In genomic region chr2:70647873-70648481, GRCh38 we compare ENCODE assay signal across 8 cellular contexts.
A peak's percentile ranks its signal among the peaks of the same experiment; 100 is the strongest.
DNase-seq lines count a peak whose midpoint lies in the region; ATAC-seq and TF ChIP-seq lines count a peak whose summit lies in the region.

No MANE protein-coding gene starts in this region.

- peak; percentile 6 for DNase-seq in DMS79 (lab: John Stamatoyannopoulos, UW)
- peak; percentile 86 for DNase-seq in NCI-H2227 (lab: John Stamatoyannopoulos, UW; ENCODE audit: unreplicated experiment)
- DNase-seq in activated CD4-positive, alpha-beta T cell treated with anti-CD3 and anti-CD28 coated beads for 36 hours, result peak; percentile 87
- DNase-seq in colonic mucosa, result peak; percentile 66
- peak; percentile 70 for DNase-seq in lower lobe of right lung
- peak; percentile 57 for DNase-seq in stimulated activated CD8-positive, alpha-beta memory T cell treated with anti-CD3 and anti-CD28 coated beads, Interleukin-15, amount 100 ng/mL, for 1 hour (ENCODE audit: low read depth)

- no peaks in the 10 kb centered on the region for H3K9me3 ChIP-seq in colonic mucosa
- H3K9me3 ChIP-seq in lower lobe of right lung, result no peaks in the 10 kb centered on the region

- no peak overlapping the region for H3K27ac Mint-ChIP-seq in activated CD4-positive, alpha-beta T cell treated with anti-CD3 and anti-CD28 coated beads for 36 hours

- no peaks in the 10 kb centered on the region for H3K36me3 Mint-ChIP-seq in activated CD4-positive, alpha-beta T cell treated with anti-CD3 and anti-CD28 coated beads for 36 hours (ENCODE audit: low read depth)

- H3K27ac ChIP-seq in colonic mucosa (no peak overlapping the region), lower lobe of right lung (no peak overlapping the region)

- TF ChIP-seq CTCF in colonic mucosa (IDR thresholded peaks at IDR 0.05), result peak; percentile 95
- TF ChIP-seq CTCF in lower lobe of right lung (IDR thresholded peaks at IDR 0.05), result peak; percentile 93

- H3K27me3 ChIP-seq in colonic mucosa (no peaks in the 10 kb centered on the region), lower lobe of right lung (ENCODE audit: low read depth) (peaks cover 5% of the 10 kb centered on the region)

- peaks cover 4% of the 10 kb centered on the region for H3K4me1 Mint-ChIP-seq in activated CD4-positive, alpha-beta T cell treated with anti-CD3 and anti-CD28 coated beads for 36 hours

- H3K36me3 ChIP-seq in colonic mucosa, result no peaks in the 10 kb centered on the region
- no peaks in the 10 kb centered on the region for H3K36me3 ChIP-seq in lower lobe of right lung

- intact Hi-C loops in activated CD4-positive, alpha-beta T cell treated with anti-CD3 and anti-CD28 coated beads for 36 hours (cut with DNase I, micrococcal nuclease), result loop anchor here (1.0 to 5.0 kb wide), 4 partner anchors 96 to 344 kb away; partner anchors contain the start of gene TGFA (in 1 of the 2)
- intact Hi-C loops in colonic mucosa (cut with DNase I) (loop anchor here (5.0 kb wide), 2 partner anchors 306 to 346 kb away; partner anchors contain the start of gene FAM136A), lower lobe of right lung (cut with DNase I) (no loop called here)

- no peak overlapping the region for H3K4me3 Mint-ChIP-seq in activated CD4-positive, alpha-beta T cell treated with anti-CD3 and anti-CD28 coated beads for 36 hours

- H3K4me1 ChIP-seq in colonic mucosa (no peaks in the 10 kb centered on the region), lower lobe of right lung (no peaks in the 10 kb centered on the region)

- POLR2A ChIA-PET in activated CD4-positive, alpha-beta T cell treated with anti-CD3 and anti-CD28 coated beads for 36 hours (lab: Charles Lee), result no interaction called here

- peaks cover 3% of the 10 kb centered on the region for H3K9me3 Mint-ChIP-seq in activated CD4-positive, alpha-beta T cell treated with anti-CD3 and anti-CD28 coated beads for 36 hours (ENCODE audit: low read depth)

- H3K27me3 Mint-ChIP-seq in activated CD4-positive, alpha-beta T cell treated with anti-CD3 and anti-CD28 coated beads for 36 hours, result no peaks in the 10 kb centered on the region

- CTCF ChIA-PET in activated CD4-positive, alpha-beta T cell treated with anti-CD3 and anti-CD28 coated beads for 36 hours (lab: Charles Lee), result interaction anchor here (0.6 to 8.7 kb wide), 13 partner anchors 8 to 344 kb away, joined by 3 to 80 read pairs (median 4); partner anchors contain the start of gene FAM136A

- H3K4me3 ChIP-seq in colonic mucosa, result no peak overlapping the region
- no peak overlapping the region for H3K4me3 ChIP-seq in lower lobe of right lung

- no peak overlapping the region for H3K9ac ChIP-seq in colonic mucosa (ENCODE audit: low read depth in 2 of 2, low read length in 2 of 2)

- ATAC-seq in HG02623 (IDR thresholded peaks at IDR 0.05; ENCODE audit: unreplicated experiment), result peak; percentile 52
- ATAC-seq in activated CD4-positive, alpha-beta T cell treated with anti-CD3 and anti-CD28 coated beads for 36 hours, result peak; percentile 88
- ATAC-seq in lower lobe of right lung, result peak; percentile 85 to 87
- no peak for ATAC-seq in GM18873 (IDR thresholded peaks at IDR 0.05; ENCODE audit: low FRiP score, unreplicated experiment)

Comparison
In these comparisons a context has a peak if more than half of its experiments do, and no peak if none do; other contexts are left out.
1. DNase-seq: peak in every context shown above with its lines; median percentile 87 in activated CD4-positive, alpha-beta T cell treated with anti-CD3 and anti-CD28 coated beads for 36 hours; 86 in NCI-H2227; 70 in lower lobe of right lung; 66 in colonic mucosa; 57 in stimulated activated CD8-positive, alpha-beta memory T cell treated with anti-CD3 and anti-CD28 coated beads, Interleukin-15, amount 100 ng/mL, for 1 hour; 6 in DMS79.